1 cellular context compared by ENCODE assay signal in the genomic region with DNA sequence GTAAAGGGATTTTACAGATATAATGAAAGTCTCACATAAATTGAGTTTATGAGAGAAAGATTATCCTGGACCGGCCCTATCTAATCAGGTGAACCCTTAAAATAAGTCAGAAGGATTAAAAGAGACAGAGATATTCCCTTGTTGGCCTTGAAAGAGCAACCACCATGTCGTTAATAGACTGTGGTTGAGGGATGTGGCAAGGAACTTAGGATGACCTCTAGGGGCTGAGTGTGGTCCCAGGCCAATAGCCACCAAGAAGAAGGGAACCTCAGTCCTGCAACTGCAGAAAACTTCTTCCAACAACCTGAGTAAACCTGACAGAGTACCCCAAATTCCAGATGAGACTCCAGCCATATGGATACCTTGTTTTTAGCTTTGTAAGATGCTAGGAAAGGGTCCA.
TF ChIP-seq lines count a peak whose summit lies in the region.

No MANE protein-coding gene starts in this region.

TF ChIP-seq in H1, 55 proteins besides CTCF, POLR2A, EP300 and RAD21 (continued from another document):
- TF ChIP-seq CHD7 (IDR thresholded peaks at IDR 0.05; ENCODE audit: insufficient replicate concordance, low read length) (no peak), GABPA (IDR thresholded peaks at IDR 0.05; ENCODE audit: borderline replicate concordance, insufficient read depth, low read length) (no peak)
